In genomic region chr11:68189888-68190287, GRCh38 we compare ENCODE assay signal across 22 cellular contexts. TPM values are rescaled to one million over a fixed set of nuclear protein-coding genes. Genes with fewer than 3 reads are reported as not detected.
DNase-seq lines count a peak whose midpoint lies in the region; ATAC-seq, FAIRE-seq and TF ChIP-seq lines count a peak whose summit lies in the region.
"Had no signal": no experiment of that assay in that cellular context is flagged by ENCODE, and none has a peak within 500 bp of the region (broad histone marks: within the 10 kb centered on the region; RNA-seq: fewer than 3 reads in every experiment).

No MANE protein-coding gene starts in this region.

- POLR2A ChIA-PET in CD8-positive, alpha-beta T cell (lab: Charles Lee): no interaction called here

- H3K4me3 ChIP-seq in CD8-positive, alpha-beta T cell (ENCODE audit: low read depth, low read length): no peak overlapping the region
- no peak overlapping the region for H3K4me3 ChIP-seq in kidney (ENCODE audit: low read length in 2 of 2)
- H3K4me3 ChIP-seq: BLaER1, GM12878, GM23338 had no signal

- CTCF ChIA-PET in CD8-positive, alpha-beta T cell (lab: Charles Lee): interaction anchor here (1.1 kb wide), 1 partner anchor 16 kb away, joined by 4 read pairs; no protein-coding TSS in a partner anchor

- H3K36me3 ChIP-seq in CD8-positive, alpha-beta T cell (ENCODE audit: insufficient read depth, low read length): no peaks in the 10 kb centered on the region
- H3K36me3 ChIP-seq in kidney (ENCODE audit: control insufficient read depth in 1 of 2, insufficient read depth in 2 of 2, low read length in 2 of 2): peaks cover 2 to 4% of the 10 kb centered on the region in 2 donors

- TF ChIP-seq CTCF in CD8-positive, alpha-beta T cell (IDR thresholded peaks at IDR 0.05): no peak
- TF ChIP-seq CTCF in osteocyte (IDR thresholded peaks at IDR 0.05): no peak
- no peak for TF ChIP-seq CTCF in kidney (IDR thresholded peaks at IDR 0.05; ENCODE audit: borderline replicate concordance, extremely low read depth, insufficient read depth)

- peaks cover 28% of the 10 kb centered on the region for H3K4me1 Mint-ChIP-seq in activated T-cell treated with anti-CD3 and anti-CD28 coated beads, Interleukin-2, amount 50 U/mL, for 72 hours (ENCODE audit: low read depth)
- peaks cover 34% of the 10 kb centered on the region for H3K4me1 Mint-ChIP-seq in activated T-cell treated with anti-CD3 and anti-CD28 coated beads, Interleukin-2, amount 50 U/mL, for 4 hours (ENCODE audit: low read depth)
- H3K4me1 Mint-ChIP-seq in CD8-positive, alpha-beta T cell (ENCODE audit: low read depth): peaks cover 40% of the 10 kb centered on the region
- peaks cover 42% of the 10 kb centered on the region for H3K4me1 Mint-ChIP-seq in central memory CD8-positive, alpha-beta T cell
- peaks cover 17% of the 10 kb centered on the region for H3K4me1 Mint-ChIP-seq in osteocyte (ENCODE audit: unreplicated experiment)

- no peaks in the 10 kb centered on the region for H3K9me3 Mint-ChIP-seq in activated T-cell treated with anti-CD3 and anti-CD28 coated beads, Interleukin-2, amount 50 U/mL, for 72 hours
- no peaks in the 10 kb centered on the region for H3K9me3 Mint-ChIP-seq in activated T-cell treated with anti-CD3 and anti-CD28 coated beads, Interleukin-2, amount 50 U/mL, for 4 hours
- H3K9me3 Mint-ChIP-seq in CD8-positive, alpha-beta T cell: no peaks in the 10 kb centered on the region
- H3K9me3 Mint-ChIP-seq in central memory CD8-positive, alpha-beta T cell: no peaks in the 10 kb centered on the region
- no peaks in the 10 kb centered on the region for H3K9me3 Mint-ChIP-seq in osteocyte (ENCODE audit: unreplicated experiment)
- H3K9me3 Mint-ChIP-seq: CD4-positive, alpha-beta memory T cell; GM23338; H9 had no signal

- peaks cover 12% of the 10 kb centered on the region for H3K4me1 ChIP-seq in CD8-positive, alpha-beta T cell (ENCODE audit: insufficient read depth, low read length)
- peaks cover 8% of the 10 kb centered on the region in 2 donors for H3K4me1 ChIP-seq in kidney (ENCODE audit: control insufficient read depth in 1 of 2, insufficient read depth in 1 of 2, low read depth in 1 of 2, low read length in 2 of 2)
- H3K4me1 ChIP-seq: Caco-2 had no signal

- no peaks in the 10 kb centered on the region for H3K9me3 ChIP-seq in CD8-positive, alpha-beta T cell (ENCODE audit: low read length)
- no peaks in the 10 kb centered on the region for H3K9me3 ChIP-seq in kidney (ENCODE audit: control insufficient read depth in 1 of 2, low read length in 2 of 2)
- H3K9me3 ChIP-seq: BLaER1, Caco-2 had no signal

- intact Hi-C loops in CD8-positive, alpha-beta T cell (cut with DNase I, micrococcal nuclease): no loop called here
- intact Hi-C loops in kidney (cut with DNase I): no loop called here

- peak overlapping the region; percentile 2 for H3K27ac Mint-ChIP-seq in activated T-cell treated with anti-CD3 and anti-CD28 coated beads, Interleukin-2, amount 50 U/mL, for 72 hours
- H3K27ac Mint-ChIP-seq in CD8-positive, alpha-beta T cell: peak overlapping the region; percentile 2
- peak overlapping the region; percentile 1 for H3K27ac Mint-ChIP-seq in central memory CD8-positive, alpha-beta T cell (ENCODE audit: low read depth)
- peak overlapping the region; percentile 3 for H3K27ac Mint-ChIP-seq in osteocyte (ENCODE audit: unreplicated experiment)
- H3K27ac Mint-ChIP-seq: B cell, GM23338, H9 had no signal

- no peak overlapping the region for H3K4me3 Mint-ChIP-seq in activated T-cell treated with anti-CD3 and anti-CD28 coated beads, Interleukin-2, amount 50 U/mL, for 72 hours
- no peak overlapping the region for H3K4me3 Mint-ChIP-seq in activated T-cell treated with anti-CD3 and anti-CD28 coated beads, Interleukin-2, amount 50 U/mL, for 4 hours
- no peak overlapping the region for H3K4me3 Mint-ChIP-seq in CD8-positive, alpha-beta T cell
- no peak overlapping the region for H3K4me3 Mint-ChIP-seq in central memory CD8-positive, alpha-beta T cell
- no peak overlapping the region for H3K4me3 Mint-ChIP-seq in osteocyte (ENCODE audit: unreplicated experiment)
- H3K4me3 Mint-ChIP-seq: B cell; CD4-positive, alpha-beta memory T cell; GM23338; H9 had no signal

- FAIRE-seq in kidney (lab: Jason Lieb, UNC): no peak
- FAIRE-seq: GM12878, GM19239 had no signal

- DNase-seq in activated T-cell treated with anti-CD3 and anti-CD28 coated beads, Interleukin-2, amount 50 U/mL, for 72 hours: no peak
- no peak for DNase-seq in activated T-cell treated with anti-CD3 and anti-CD28 coated beads, Interleukin-2, amount 50 U/mL, for 4 hours
- no peak for DNase-seq in CD8-positive, alpha-beta T cell
- DNase-seq in central memory CD8-positive, alpha-beta T cell (ENCODE audit: low spot score in 2 of 2): no peak
- no peak for DNase-seq in osteocyte (ENCODE audit: extremely low spot score, unreplicated experiment)
- no peak for DNase-seq in DMS 273 treated with DMSO at 0.1 percent for 48 hours (lab: John Stamatoyannopoulos, UW)
- no peak for DNase-seq in kidney
- no peak for DNase-seq in activated CD4-positive, alpha-beta T cell treated with anti-CD3 and anti-CD28 coated beads, Interleukin-2, amount 50 U/mL, for 1 hour
- DNase-seq: Caco-2; CD4-positive, alpha-beta memory T cell; DMS79; EL; GDM1; H9 had no signal

- H3K9ac ChIP-seq in kidney (ENCODE audit: low read length in 2 of 2): no peak overlapping the region
- H3K9ac ChIP-seq: BLaER1 had no signal

- ATAC-seq in activated T-cell treated with anti-CD3 and anti-CD28 coated beads, Interleukin-2, amount 50 U/mL, for 72 hours (replicated peaks in 1 of 2): no peak
- no peak for ATAC-seq in activated T-cell treated with anti-CD3 and anti-CD28 coated beads, Interleukin-2, amount 50 U/mL, for 4 hours
- no peak for ATAC-seq in CD8-positive, alpha-beta T cell
- no peak for ATAC-seq in central memory CD8-positive, alpha-beta T cell (replicated peaks; ENCODE audit: extremely low read depth, poor library complexity, severe bottlenecking)
- ATAC-seq: GM12878, GM23338, HCT116 had no signal

- H3K27me3 ChIP-seq in CD8-positive, alpha-beta T cell (ENCODE audit: insufficient read depth, low read length): no peaks in the 10 kb centered on the region
- H3K27me3 ChIP-seq: BLaER1 had no signal

- no peak overlapping the region for H3K27ac ChIP-seq in CD8-positive, alpha-beta T cell (ENCODE audit: low read depth, low read length)
- H3K27ac ChIP-seq in kidney (ENCODE audit: low read depth in 2 of 2, low read length in 2 of 2): no peak overlapping the region
- H3K27ac ChIP-seq: 22Rv1, BLaER1, C4-2B had no signal

- no peaks in the 10 kb centered on the region for H3K36me3 Mint-ChIP-seq in activated T-cell treated with anti-CD3 and anti-CD28 coated beads, Interleukin-2, amount 50 U/mL, for 72 hours (ENCODE audit: insufficient read depth in 2 of 2)
- H3K36me3 Mint-ChIP-seq in activated T-cell treated with anti-CD3 and anti-CD28 coated beads, Interleukin-2, amount 50 U/mL, for 4 hours (ENCODE audit: insufficient read depth): peaks cover 5% of the 10 kb centered on the region
- peaks cover 36% of the 10 kb centered on the region for H3K36me3 Mint-ChIP-seq in CD8-positive, alpha-beta T cell
- H3K36me3 Mint-ChIP-seq in central memory CD8-positive, alpha-beta T cell (ENCODE audit: insufficient read depth): peaks cover 26% of the 10 kb centered on the region
- H3K36me3 Mint-ChIP-seq in osteocyte (ENCODE audit: unreplicated experiment): peaks cover 17% of the 10 kb centered on the region

- no peaks in the 10 kb centered on the region for H3K27me3 Mint-ChIP-seq in activated T-cell treated with anti-CD3 and anti-CD28 coated beads, Interleukin-2, amount 50 U/mL, for 72 hours (ENCODE audit: low read depth)
- no peaks in the 10 kb centered on the region for H3K27me3 Mint-ChIP-seq in activated T-cell treated with anti-CD3 and anti-CD28 coated beads, Interleukin-2, amount 50 U/mL, for 4 hours (ENCODE audit: low read depth)
- H3K27me3 Mint-ChIP-seq in CD8-positive, alpha-beta T cell (ENCODE audit: low read depth): no peaks in the 10 kb centered on the region
- H3K27me3 Mint-ChIP-seq in central memory CD8-positive, alpha-beta T cell: no peaks in the 10 kb centered on the region
- H3K27me3 Mint-ChIP-seq in osteocyte (ENCODE audit: unreplicated experiment): no peaks in the 10 kb centered on the region
- H3K27me3 Mint-ChIP-seq: B cell; CD4-positive, alpha-beta memory T cell had no signal

RNA-seq across cellular contexts. Expression of gene KMT5B, which starts 23.2 kb away (rescaled TPM):
- total RNA-seq in activated T-cell treated with anti-CD3 and anti-CD28 coated beads, Interleukin-2, amount 50 U/mL, for 72 hours: 10 to 100 TPM; 26.9 to 34.1 TPM
- total RNA-seq in activated T-cell treated with anti-CD3 and anti-CD28 coated beads, Interleukin-2, amount 50 U/mL, for 4 hours: 10 to 100 TPM; 23.5 to 30.0 (median 25.7) TPM
- total RNA-seq in CD8-positive, alpha-beta T cell: 10 to 100 TPM; 21.0 to 24.3 TPM
- 59.4 and 59.8 TPM in 2 replicates for total RNA-seq in osteocyte
- 54.2 TPM for total RNA-seq in kidney
- polyA plus RNA-seq in kidney (ENCODE audit: insufficient read depth, low read depth, low replicate concordance): 15.8 TPM
